Comparison of ENCODE assay signal across 9 cellular contexts in genomic region chr1:25204797-25205441, GRCh38. TPM values are rescaled to one million over a fixed set of nuclear protein-coding genes. Genes with fewer than 3 reads are reported as not detected.
DNase-seq lines count a peak whose midpoint lies in the region; ATAC-seq, FAIRE-seq and TF ChIP-seq lines count a peak whose summit lies in the region.
"Had no signal": no experiment of that assay in that cellular context is flagged by ENCODE, and none has a peak within 500 bp of the region (broad histone marks: within the 10 kb centered on the region; RNA-seq: fewer than 3 reads in every experiment).

No MANE protein-coding gene starts in this region.

- no peak for TF ChIP-seq EP300 in ovary (IDR thresholded peaks at IDR 0.05)

- peak; percentile 56 for FAIRE-seq in A204.1 (lab: Jason Lieb, UNC)
- FAIRE-seq: colon had no signal

- H3K27me3 ChIP-seq in WERI-Rb-1 (ENCODE audit: insufficient read depth, low read depth, severe bottlenecking) (no peaks in the 10 kb centered on the region), ovary (no peaks in the 10 kb centered on the region)

- H3K9me3 ChIP-seq in WERI-Rb-1 (ENCODE audit: severe bottlenecking) (no peaks in the 10 kb centered on the region), ovary (no peaks in the 10 kb centered on the region)

- intact Hi-C loops in ovary (cut with DNase I): loop anchor here in 1 of 4 donors (5.0 kb wide), 1 partner anchor 358 kb away; no protein-coding TSS in a partner anchor

- H3K4me1 ChIP-seq in ovary (ENCODE audit: insufficient read depth): no peaks in the 10 kb centered on the region

- no peak for TF ChIP-seq POLR2A in ovary (IDR thresholded peaks at IDR 0.05)

- H3K27ac ChIP-seq in WERI-Rb-1 (no peak overlapping the region), ovary (no peak overlapping the region)

- no peaks in the 10 kb centered on the region for H3K36me3 ChIP-seq in WERI-Rb-1
- no peaks in the 10 kb centered on the region for H3K36me3 ChIP-seq in ovary

- DNase-seq in GM04503 (ENCODE audit: low read depth): peak; percentile 58
- DNase-seq in NCI-H146 treated with DMSO at 0.1 percent for 48 hours (lab: John Stamatoyannopoulos, UW; ENCODE audit: unreplicated experiment): peak; percentile 9
- DNase-seq in WERI-Rb-1: no peak
- peak; percentile 36 for DNase-seq in foreskin melanocyte
- no peak for DNase-seq in ovary
- no peak for DNase-seq in islet precursor cell

- 46 to 53% (median 48%) methylated on average over 8 of the region's 8 CpGs for WGBS in ovary, 3 donors

- TF ChIP-seq CTCF in WERI-Rb-1 (IDR thresholded peaks at IDR 0.05; ENCODE audit: low read depth, low read length) (peak; percentile 43; the same call in 1 of the 2 replicates), ovary (IDR thresholded peaks at IDR 0.05) (peak; percentile 18 to 44 (median 35))

- no peak for ATAC-seq in HG02798 (IDR thresholded peaks at IDR 0.05; ENCODE audit: poor library complexity, unreplicated experiment)

- H3K4me3 ChIP-seq in WERI-Rb-1 (ENCODE audit: low read depth, low read length) (no peak overlapping the region), ovary (no peak overlapping the region)

RNA-seq across cellular contexts. Expression of gene SYF2, which starts 27.4 kb away (rescaled TPM):
- 100 to 1,000 TPM in 1 of 7 donors, 10 to 100 TPM in 6; 38.2 to 106 (median 64.5) TPM for total RNA-seq in ovary
- polyA plus RNA-seq in ovary: 100 to 1,000 TPM; 122 to 141 TPM

RNA-seq across cellular contexts. Expression of gene RSRP1, which starts 42.3 kb away (rescaled TPM):
- total RNA-seq in ovary: 100 to 1,000 TPM in 2 of 7 donors, 10 to 100 TPM in 5; 52.1 to 138 (median 82.1) TPM
- 100 to 1,000 TPM in 1 of 2 donors, 10 to 100 TPM in 1; 70.0 to 131 TPM for polyA plus RNA-seq in ovary

Comparison
In these comparisons a context has a peak if more than half of its experiments do, and no peak if none do; other contexts are left out.
1. DNase-seq: peak in GM04503 (single experiment), NCI-H146 treated with DMSO at 0.1 percent for 48 hours (single experiment) and foreskin melanocyte (single experiment); none in WERI-Rb-1 (single experiment), ovary (0 of 5) and islet precursor cell (single experiment).